In genomic region chr20:63147532-63147931, GRCh38 we compare ENCODE assay signal across 1 cellular context.
TF ChIP-seq lines count a peak whose summit lies in the region.

No MANE protein-coding gene starts in this region.

TF ChIP-seq in K562, 482 proteins besides CTCF, POLR2A, EP300 and RAD21 (continued from another document and continues in another):
- TF ChIP-seq STAT6 (CRISPR knock-in tag; IDR thresholded peaks at IDR 0.05) (no peak), ZNF778 (CRISPR knock-in tag; IDR thresholded peaks at IDR 0.05) (no peak), HMG20A (CRISPR knock-in tag; conservative IDR thresholded peaks at IDR 0.05) (no peak), CREBBP (IDR thresholded peaks at IDR 0.05; ENCODE audit: low read depth, low read length) (no peak), ZNF280A (IDR thresholded peaks at IDR 0.05; ENCODE audit: low read depth, partially characterized antibody) (peak; percentile 82), HNRNPH1 (optimal IDR thresholded peaks at IDR 0.05; ENCODE audit: low read depth, low read length) (no peak), FOXA1 (IDR thresholded peaks at IDR 0.05; ENCODE audit: borderline replicate concordance) (no peak), E4F1 (CRISPR knock-in tag; IDR thresholded peaks at IDR 0.05; ENCODE audit: borderline replicate concordance) (no peak), CTCFL (IDR thresholded peaks at IDR 0.05; ENCODE audit: borderline replicate concordance, insufficient read depth, low read depth, low read length, poor library complexity, severe bottlenecking) (no peak), RBM25 (IDR thresholded peaks at IDR 0.05; ENCODE audit: low read depth, low read length, severe bottlenecking) (peak; percentile 97), DDX20 (tag; IDR thresholded peaks at IDR 0.05; ENCODE audit: low read depth) (no peak), TRIM28 (IDR thresholded peaks at IDR 0.05) (peak; percentile 99), KAT2B (IDR thresholded peaks at IDR 0.05; ENCODE audit: low read depth, low read length) (no peak), ZBTB2 (IDR thresholded peaks at IDR 0.05) (no peak), MEF2A (IDR thresholded peaks at IDR 0.05; ENCODE audit: control insufficient read depth, low read depth, low read length) (no peak), MIER1 (IDR thresholded peaks at IDR 0.05; ENCODE audit: low read depth) (no peak), NCOA2 (IDR thresholded peaks at IDR 0.05; ENCODE audit: partially characterized antibody in 2 of 2) (no peak), ZFPM2 (CRISPR knock-in tag; IDR thresholded peaks at IDR 0.05) (no peak), E2F3 (CRISPR knock-in tag; IDR thresholded peaks at IDR 0.05) (no peak), CREB3 (tag; conservative IDR thresholded peaks at IDR 0.05; ENCODE audit: low read depth) (no peak), TEAD4 (IDR thresholded peaks at IDR 0.05; ENCODE audit: low read length) (0 out of 2 replicates have a peak, but pooled peaks have one; percentile 39), TEAD4 (CRISPR knock-in tag; IDR thresholded peaks at IDR 0.05; ENCODE audit: borderline replicate concordance) (no peak), IRF2 (CRISPR knock-in tag; IDR thresholded peaks at IDR 0.05) (no peak), CHAMP1 (IDR thresholded peaks at IDR 0.05) (no peak), CHD2 (IDR thresholded peaks at IDR 0.05; ENCODE audit: low read depth, low read length) (no peak), NFIC (IDR thresholded peaks at IDR 0.05) (no peak), NR1H2 (CRISPR knock-in tag; IDR thresholded peaks at IDR 0.05) (no peak), XRCC3 (IDR thresholded peaks at IDR 0.05) (peak; percentile 68; the same call in 1 of the 2 replicates), RBM15 (IDR thresholded peaks at IDR 0.05; ENCODE audit: insufficient read depth, low read length) (no peak), JUNB (CRISPR knock-in tag; conservative IDR thresholded peaks at IDR 0.05) (no peak), RBFOX2 (IDR thresholded peaks at IDR 0.05; ENCODE audit: low read depth, low read length) (no peak), ZKSCAN1 (IDR thresholded peaks at IDR 0.05; ENCODE audit: low read depth, low read length) (no peak), BCOR (IDR thresholded peaks at IDR 0.05) (0 out of 2 replicates have a peak, but pooled peaks have one; percentile 27), ZBTB17 (CRISPR knock-in tag; IDR thresholded peaks at IDR 0.05) (no peak), CC2D1A (IDR thresholded peaks at IDR 0.05) (no peak), ZNF217 (CRISPR knock-in tag; IDR thresholded peaks at IDR 0.05) (no peak)
